Comparison of ENCODE assay signal across 26 cellular contexts in genomic region chrX:14607446-14607845, GRCh38.
DNase-seq lines count a peak whose midpoint lies in the region; ATAC-seq, FAIRE-seq and TF ChIP-seq lines count a peak whose summit lies in the region.
"Had no signal": no experiment of that assay in that cellular context is flagged by ENCODE, and none has a peak within 500 bp of the region (broad histone marks: within the 10 kb centered on the region; RNA-seq: fewer than 3 reads in every experiment).

No MANE protein-coding gene starts in this region.

- ATAC-seq in A549 (no peak), GM18505 (IDR thresholded peaks at IDR 0.05; ENCODE audit: unreplicated experiment) (no peak)
- ATAC-seq: HCT116 had no signal

- TF ChIP-seq CTCF in A549 (IDR thresholded peaks at IDR 0.05), result no peak

- no peak for TF ChIP-seq EP300 in A549 (IDR thresholded peaks at IDR 0.05)

- H3K4me1 ChIP-seq in A549, result no peaks in the 10 kb centered on the region
- H3K4me1 ChIP-seq: BE2C; BLaER1 treated with 17β-estradiol and CSF1 and Interleukin-3, amounts not matched to agents 10 nM and 100 nM had no signal

- H3K4me2 ChIP-seq in A549, result no peak overlapping the region
- H3K4me2 ChIP-seq: BLaER1 treated with 17β-estradiol and CSF1 and Interleukin-3, amounts not matched to agents 10 nM and 100 nM had no signal

- CTCF ChIA-PET in A549 (lab: Yijun Ruan, JAX), result no interaction called here

- TF ChIP-seq POLR2A in A549 (IDR thresholded peaks at IDR 0.05; ENCODE audit: low read length) (no peak), GM18505 (IDR thresholded peaks at IDR 0.05; ENCODE audit: borderline replicate concordance, extremely low read depth, insufficient read depth, insufficient read length) (no peak)

- H3K27ac ChIP-seq in A549, result no peak overlapping the region
- H3K27ac ChIP-seq: 22Rv1; BLaER1 treated with 17β-estradiol and CSF1 and Interleukin-3, amounts not matched to agents 10 nM and 100 nM; GM23248 had no signal

- in situ Hi-C loops in G401 (cut with HindIII; ENCODE audit: low sequenced_read_pairs), result no loop called here

- peak; percentile 28 for FAIRE-seq in A549 (lab: Jason Lieb, UNC)
- FAIRE-seq: A204.1, D721Med, GM12891, GM19239, H1 had no signal

- no peak overlapping the region for H3K4me3 ChIP-seq in A549
- H3K4me3 ChIP-seq: BLaER1 treated with 17β-estradiol and CSF1 and Interleukin-3, amounts not matched to agents 10 nM and 100 nM; GM23248 had no signal

- 0% methylated on average over 2 of the region's 2 CpGs for WGBS in A549 (ENCODE audit: missing lambda C conversion rate)

- no peak for TF ChIP-seq RAD21 in A549 (conservative IDR thresholded peaks at IDR 0.05 in 1 of 2, IDR thresholded peaks at IDR 0.05 in 1 of 2)

- H3K9me3 ChIP-seq in A549, result no peaks in the 10 kb centered on the region
- H3K9me3 ChIP-seq: BE2C had no signal

- POLR2A ChIA-PET in A549 (lab: Yijun Ruan, JAX), result no interaction called here

- DNase-seq in NCI-H1092 treated with DMSO at 0.1 percent for 48 hours (lab: John Stamatoyannopoulos, UW) (peak; percentile 24), NCI-H1092 (lab: John Stamatoyannopoulos, UW) (no peak), A549 (ENCODE audit: low read depth in 1 of 2, low spot score in 1 of 2) (no peak), G401 (ENCODE audit: low spot score) (peak; percentile 70), NCI-H1105 treated with DMSO at 0.1 percent for 48 hours (lab: John Stamatoyannopoulos, UW) (peak; percentile 43), HCEC 1CT (no peak), T-helper 9 cell (no peak)
- DNase-seq: ACHN; AML-193; BE2C; CD4-positive, alpha-beta T cell; CD8-positive, alpha-beta memory T cell; DMS153; DND-41; GDM1; GM23248; H7 had no signal

TF ChIP-seq in A549, 52 proteins besides CTCF, POLR2A, EP300 and RAD21:
- TF ChIP-seq ZNF302 (CRISPR knock-in tag; IDR thresholded peaks at IDR 0.05) (no peak), CHD4 (IDR thresholded peaks at IDR 0.05; ENCODE audit: borderline replicate concordance) (no peak), RFX5 (IDR thresholded peaks at IDR 0.05) (no peak), RARB (CRISPR knock-in tag; IDR thresholded peaks at IDR 0.05) (no peak), MYC (IDR thresholded peaks at IDR 0.05; ENCODE audit: borderline replicate concordance, low read length) (no peak), TFCP2L1 (CRISPR knock-in tag; IDR thresholded peaks at IDR 0.05) (no peak), FOXS1 (CRISPR knock-in tag; IDR thresholded peaks at IDR 0.05) (no peak), CBX2 (IDR thresholded peaks at IDR 0.05; ENCODE audit: borderline replicate concordance, low read depth) (no peak), MAFK (IDR thresholded peaks at IDR 0.05; ENCODE audit: partially characterized antibody) (no peak), HOXB5 (CRISPR knock-in tag; IDR thresholded peaks at IDR 0.05) (no peak), NR3C1 (IDR thresholded peaks at IDR 0.05) (no peak)

Comparison
In these comparisons a context has a peak if more than half of its experiments do, and no peak if none do; other contexts are left out.
1. DNase-seq: peak in NCI-H1092 treated with DMSO at 0.1 percent for 48 hours (single experiment), G401 (single experiment) and NCI-H1105 treated with DMSO at 0.1 percent for 48 hours (single experiment); none in NCI-H1092 (single experiment), A549 (0 of 2), HCEC 1CT (single experiment) and T-helper 9 cell (single experiment).